ENCODE assay signal across 1 cellular context in the genomic region with DNA sequence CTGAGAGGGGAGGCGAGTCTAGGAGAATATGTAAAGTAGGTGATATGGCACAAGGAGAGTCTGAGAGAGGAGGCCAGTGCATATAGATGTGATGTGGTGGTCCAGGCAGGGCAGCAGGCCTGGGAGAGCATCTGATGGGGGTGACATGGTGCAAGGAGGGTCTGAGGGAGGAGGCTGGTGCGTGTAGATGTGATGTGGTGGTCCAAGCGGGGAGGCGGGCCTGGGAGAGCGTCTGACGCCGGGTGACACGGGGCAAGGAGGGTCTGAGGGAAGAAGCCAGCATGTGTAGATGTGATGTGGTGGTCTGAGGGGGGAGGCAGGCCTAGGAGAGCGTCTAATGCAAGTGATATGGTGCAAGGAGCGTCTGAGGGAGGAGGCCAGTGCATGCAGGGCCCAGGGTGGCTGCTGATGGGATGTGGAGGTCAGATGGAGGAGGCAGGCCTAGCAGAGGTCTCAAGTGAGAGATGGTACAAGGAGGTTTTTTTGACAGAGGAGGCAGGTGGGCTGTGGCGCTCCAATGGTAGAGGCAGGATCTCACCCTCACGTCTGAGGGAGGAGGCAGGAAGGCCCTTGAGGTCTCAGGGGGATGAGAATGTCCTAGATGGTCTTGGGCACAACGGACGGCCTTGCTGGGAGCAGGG.
TF ChIP-seq lines count a peak whose summit lies in the region.

No MANE protein-coding gene starts in this region.

TF ChIP-seq in SK-N-SH treated with all-trans-retinoic acid at 6 μM for 48 hours, 23 proteins besides CTCF, POLR2A, EP300 and RAD21 (continued from another document):
- TF ChIP-seq, protein P1, sequence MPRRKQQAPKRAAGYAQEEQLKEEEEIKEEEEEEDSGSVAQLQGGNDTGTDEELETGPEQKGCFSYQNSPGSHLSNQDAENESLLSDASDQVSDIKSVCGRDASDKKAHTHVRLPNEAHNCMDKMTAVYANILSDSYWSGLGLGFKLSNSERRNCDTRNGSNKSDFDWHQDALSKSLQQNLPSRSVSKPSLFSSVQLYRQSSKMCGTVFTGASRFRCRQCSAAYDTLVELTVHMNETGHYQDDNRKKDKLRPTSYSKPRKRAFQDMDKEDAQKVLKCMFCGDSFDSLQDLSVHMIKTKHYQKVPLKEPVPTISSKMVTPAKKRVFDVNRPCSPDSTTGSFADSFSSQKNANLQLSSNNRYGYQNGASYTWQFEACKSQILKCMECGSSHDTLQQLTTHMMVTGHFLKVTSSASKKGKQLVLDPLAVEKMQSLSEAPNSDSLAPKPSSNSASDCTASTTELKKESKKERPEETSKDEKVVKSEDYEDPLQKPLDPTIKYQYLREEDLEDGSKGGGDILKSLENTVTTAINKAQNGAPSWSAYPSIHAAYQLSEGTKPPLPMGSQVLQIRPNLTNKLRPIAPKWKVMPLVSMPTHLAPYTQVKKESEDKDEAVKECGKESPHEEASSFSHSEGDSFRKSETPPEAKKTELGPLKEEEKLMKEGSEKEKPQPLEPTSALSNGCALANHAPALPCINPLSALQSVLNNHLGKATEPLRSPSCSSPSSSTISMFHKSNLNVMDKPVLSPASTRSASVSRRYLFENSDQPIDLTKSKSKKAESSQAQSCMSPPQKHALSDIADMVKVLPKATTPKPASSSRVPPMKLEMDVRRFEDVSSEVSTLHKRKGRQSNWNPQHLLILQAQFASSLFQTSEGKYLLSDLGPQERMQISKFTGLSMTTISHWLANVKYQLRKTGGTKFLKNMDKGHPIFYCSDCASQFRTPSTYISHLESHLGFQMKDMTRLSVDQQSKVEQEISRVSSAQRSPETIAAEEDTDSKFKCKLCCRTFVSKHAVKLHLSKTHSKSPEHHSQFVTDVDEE (CRISPR knock-in tag; IDR thresholded peaks at IDR 0.05): no peak
- TF ChIP-seq ARNTL (CRISPR knock-in tag; IDR thresholded peaks at IDR 0.05; ENCODE audit: borderline replicate concordance, low read depth) (no peak), PPARA (CRISPR knock-in tag; IDR thresholded peaks at IDR 0.05; ENCODE audit: borderline replicate concordance) (no peak)
- TF ChIP-seq, protein P2, sequence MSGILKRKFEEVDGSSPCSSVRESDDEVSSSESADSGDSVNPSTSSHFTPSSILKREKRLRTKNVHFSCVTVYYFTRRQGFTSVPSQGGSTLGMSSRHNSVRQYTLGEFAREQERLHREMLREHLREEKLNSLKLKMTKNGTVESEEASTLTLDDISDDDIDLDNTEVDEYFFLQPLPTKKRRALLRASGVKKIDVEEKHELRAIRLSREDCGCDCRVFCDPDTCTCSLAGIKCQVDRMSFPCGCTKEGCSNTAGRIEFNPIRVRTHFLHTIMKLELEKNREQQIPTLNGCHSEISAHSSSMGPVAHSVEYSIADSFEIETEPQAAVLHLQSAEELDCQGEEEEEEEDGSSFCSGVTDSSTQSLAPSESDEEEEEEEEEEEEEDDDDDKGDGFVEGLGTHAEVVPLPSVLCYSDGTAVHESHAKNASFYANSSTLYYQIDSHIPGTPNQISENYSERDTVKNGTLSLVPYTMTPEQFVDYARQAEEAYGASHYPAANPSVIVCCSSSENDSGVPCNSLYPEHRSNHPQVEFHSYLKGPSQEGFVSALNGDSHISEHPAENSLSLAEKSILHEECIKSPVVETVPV (CRISPR knock-in tag; IDR thresholded peaks at IDR 0.05): no peak
